Comparison of ENCODE assay signal across 23 cellular contexts in genomic region chr4:6499241-6499605, GRCh38. TPM values are rescaled to one million over a fixed set of nuclear protein-coding genes. Genes with fewer than 3 reads are reported as not detected.
"Had no signal": no experiment of that assay in that cellular context is flagged by ENCODE, and none has a peak within 500 bp of the region (broad histone marks: within the 10 kb centered on the region; RNA-seq: fewer than 3 reads in every experiment).

No MANE protein-coding gene starts in this region.

- H3K27ac ChIP-seq: epithelial cell of prostate, esophagus squamous epithelium, gastroesophageal sphincter, neutrophil, skin epidermis, uterus had no signal

- H3K27me3 ChIP-seq: uterus had no signal

- H3K27ac Mint-ChIP-seq: naive thymus-derived CD8-positive, alpha-beta T cell; stimulated activated naive B cell treated with anti-CD40 and anti-IgM and Interleukin-4, amounts not matched to agents 10 μg/mL and 1 μg/mL and 100 μg/mL, for 72 hours; stimulated activated naive CD8-positive, alpha-beta T cell treated with anti-CD3 and anti-CD28 coated beads, Interleukin-15, amount 100 ng/mL, for 72 hours had no signal

- H3K36me3 Mint-ChIP-seq: immature natural killer cell had no signal

- ATAC-seq: gastroesophageal sphincter; mucosa of descending colon; naive thymus-derived CD8-positive, alpha-beta T cell; sciatic nerve; stimulated activated naive B cell treated with anti-CD40 and anti-IgM and Interleukin-4, amounts not matched to agents 10 μg/mL and 1 μg/mL and 100 μg/mL, for 72 hours; stimulated activated naive CD8-positive, alpha-beta T cell treated with anti-CD3 and anti-CD28 coated beads, Interleukin-15, amount 100 ng/mL, for 72 hours had no signal

- H3K4me1 ChIP-seq: uterus had no signal

- H3K4me1 Mint-ChIP-seq: immature natural killer cell; stimulated activated naive B cell treated with anti-CD40 and anti-IgM and Interleukin-4, amounts not matched to agents 10 μg/mL and 1 μg/mL and 100 μg/mL, for 72 hours; stimulated activated naive CD8-positive, alpha-beta T cell treated with anti-CD3 and anti-CD28 coated beads, Interleukin-15, amount 100 ng/mL, for 72 hours had no signal

- H3K9me3 ChIP-seq: uterus had no signal

- H3K4me3 ChIP-seq: dorsolateral prefrontal cortex, esophagus squamous epithelium, gastroesophageal sphincter, mucosa of descending colon, skin epidermis, uterus had no signal

- H3K4me3 Mint-ChIP-seq: immature natural killer cell; naive thymus-derived CD8-positive, alpha-beta T cell; stimulated activated naive B cell treated with anti-CD40 and anti-IgM and Interleukin-4, amounts not matched to agents 10 μg/mL and 1 μg/mL and 100 μg/mL, for 72 hours; stimulated activated naive CD8-positive, alpha-beta T cell treated with anti-CD3 and anti-CD28 coated beads, Interleukin-15, amount 100 ng/mL, for 72 hours had no signal

- DNase-seq: central memory CD4-positive, alpha-beta T cell; cortex of kidney; dorsolateral prefrontal cortex; effector CD8-positive, alpha-beta T cell; esophagus squamous epithelium; foreskin fibroblast; glutamatergic neuron; immature natural killer cell; kidney glomerular epithelial cell; mesenchymal stem cell; mucosa of descending colon; naive thymus-derived CD8-positive, alpha-beta T cell; stimulated activated CD4-positive, alpha-beta T cell treated with anti-CD3 and anti-CD28 coated beads, Interleukin-4, amount 100 ng/mL, for 4 hours; stimulated activated naive B cell treated with anti-CD40 and anti-IgM and Interleukin-4, amounts not matched to agents 10 μg/mL and 1 μg/mL and 100 μg/mL, for 72 hours; stimulated activated naive CD8-positive, alpha-beta T cell treated with anti-CD3 and anti-CD28 coated beads, Interleukin-15, amount 100 ng/mL, for 72 hours; trophoblast cell; uterus had no signal

- H3K36me3 ChIP-seq: esophagus squamous epithelium, gastroesophageal sphincter, neutrophil, uterus had no signal

RNA-seq across cellular contexts. Expression of gene PPP2R2C, which starts 26.8 kb away (rescaled TPM):
- total RNA-seq: naive thymus-derived CD8-positive, alpha-beta T cell; pulmonary artery endothelial cell had no signal
- polyA plus RNA-seq: immature natural killer cell; naive thymus-derived CD8-positive, alpha-beta T cell had no signal
